11 cellular contexts compared by ENCODE assay signal in the genomic region with DNA sequence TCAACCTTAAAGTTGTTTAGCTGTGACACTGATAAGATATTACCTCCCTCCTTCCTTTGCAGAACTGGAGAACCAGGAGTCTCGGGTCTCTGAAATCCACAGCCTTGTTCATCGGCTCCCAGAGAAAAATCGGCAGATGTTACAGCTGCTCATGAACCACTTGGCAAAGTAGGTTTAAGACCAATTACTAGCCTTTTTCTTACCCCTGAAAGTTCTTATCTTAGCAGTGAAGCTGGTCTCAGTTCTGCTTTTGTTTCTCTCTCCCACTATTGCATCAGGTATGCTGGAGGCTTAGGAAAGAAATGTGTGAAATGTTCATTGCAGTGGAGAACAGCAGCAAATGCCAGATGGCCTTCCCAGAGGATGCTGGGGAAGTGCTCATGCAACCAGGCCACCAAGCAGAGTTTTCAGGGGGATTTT.
A peak's percentile ranks its signal among the peaks of the same experiment; 100 is the strongest.
DNase-seq lines count a peak whose midpoint lies in the region; ATAC-seq and TF ChIP-seq lines count a peak whose summit lies in the region.
"Had no signal": no experiment of that assay in that cellular context is flagged by ENCODE, and none has a peak within 500 bp of the region (broad histone marks: within the 10 kb centered on the region; RNA-seq: fewer than 3 reads in every experiment).

No MANE protein-coding gene starts in this region.

- H3K4me1 Mint-ChIP-seq in dendritic cell treated with granulocyte-macrophage colony-stimulating factor and Interleukin-4, amounts not matched to agents 40 ng/mL and 50 ng/mL, for 4 days (ENCODE audit: low read depth): peaks cover 92% of the 10 kb centered on the region
- peaks cover 38% of the 10 kb centered on the region for H3K4me1 Mint-ChIP-seq in type B pancreatic cell (ENCODE audit: unreplicated experiment)

- peak; percentile 58 for ATAC-seq in GM18502 (IDR thresholded peaks at IDR 0.05; ENCODE audit: poor library complexity, unreplicated experiment)
- ATAC-seq in GM21515 (IDR thresholded peaks at IDR 0.05; ENCODE audit: unreplicated experiment): peak; percentile 59
- peak; percentile 34 for ATAC-seq in HG03469 (IDR thresholded peaks at IDR 0.05; ENCODE audit: unreplicated experiment)
- ATAC-seq in SK-N-SH treated with all-trans-retinoic acid at 6 μM for 48 hours: no peak
- no peak for ATAC-seq in esophagus mucosa

- no peak overlapping the region for H3K4me3 Mint-ChIP-seq in dendritic cell treated with granulocyte-macrophage colony-stimulating factor and Interleukin-4, amounts not matched to agents 40 ng/mL and 50 ng/mL, for 4 days
- no peak overlapping the region for H3K4me3 Mint-ChIP-seq in type B pancreatic cell

- no peak overlapping the region for H3K27ac ChIP-seq in adrenal gland

- WGBS in adrenal gland, 4 donors: 77 to 96% (median 89%) methylated on average over 3 of the region's 3 CpGs

- H3K36me3 ChIP-seq in adrenal gland (replicated peaks in 1 of 2): no peaks in the 10 kb centered on the region

- intact Hi-C loops in dendritic cell treated with granulocyte-macrophage colony-stimulating factor and Interleukin-4, amounts not matched to agents 40 ng/mL and 50 ng/mL, for 4 days (cut with micrococcal nuclease): no loop called here
- intact Hi-C loops in adrenal gland (cut with DNase I): no loop called here

- peak overlapping the region; percentile 69 for H3K27ac Mint-ChIP-seq in dendritic cell treated with granulocyte-macrophage colony-stimulating factor and Interleukin-4, amounts not matched to agents 40 ng/mL and 50 ng/mL, for 4 days
- H3K27ac Mint-ChIP-seq in type B pancreatic cell: no peak overlapping the region

- H3K4me1 ChIP-seq in adrenal gland (replicated peaks in 1 of 2): no peaks in the 10 kb centered on the region

- peaks cover 76% of the 10 kb centered on the region for H3K36me3 Mint-ChIP-seq in dendritic cell treated with granulocyte-macrophage colony-stimulating factor and Interleukin-4, amounts not matched to agents 40 ng/mL and 50 ng/mL, for 4 days (ENCODE audit: low read depth)
- peaks cover 8% of the 10 kb centered on the region for H3K36me3 Mint-ChIP-seq in type B pancreatic cell

- no peak for DNase-seq in type B pancreatic cell (ENCODE audit: extremely low spot score, unreplicated experiment)
- no peak for DNase-seq in adrenal gland
- DNase-seq: activated T-cell treated with anti-CD3 and anti-CD28 coated beads, Interleukin-2, amount 50 U/mL, for 48 hours; glutamatergic neuron; NCI-H774 had no signal

- H3K27me3 ChIP-seq in adrenal gland: no peaks in the 10 kb centered on the region

- no peak for TF ChIP-seq POLR2A in adrenal gland (IDR thresholded peaks at IDR 0.05)

- no peaks in the 10 kb centered on the region for H3K9me3 ChIP-seq in adrenal gland (replicated peaks in 1 of 3)

- H3K4me3 ChIP-seq in adrenal gland: no peak overlapping the region

- no peaks in the 10 kb centered on the region for H3K27me3 Mint-ChIP-seq in dendritic cell treated with granulocyte-macrophage colony-stimulating factor and Interleukin-4, amounts not matched to agents 40 ng/mL and 50 ng/mL, for 4 days
- H3K27me3 Mint-ChIP-seq in type B pancreatic cell: no peaks in the 10 kb centered on the region

- no peaks in the 10 kb centered on the region for H3K9me3 Mint-ChIP-seq in dendritic cell treated with granulocyte-macrophage colony-stimulating factor and Interleukin-4, amounts not matched to agents 40 ng/mL and 50 ng/mL, for 4 days
- H3K9me3 Mint-ChIP-seq in type B pancreatic cell: peaks cover 4% of the 10 kb centered on the region

- no peak for TF ChIP-seq CTCF in type B pancreatic cell (conservative IDR thresholded peaks at IDR 0.05)
- no peak for TF ChIP-seq CTCF in adrenal gland (IDR thresholded peaks at IDR 0.05)

TF ChIP-seq in SK-N-SH treated with all-trans-retinoic acid at 6 μM for 48 hours, 23 proteins besides CTCF, POLR2A, EP300 and RAD21:
- no peak for TF ChIP-seq ISL1 (CRISPR knock-in tag; IDR thresholded peaks at IDR 0.05)
- TF ChIP-seq ARNTL (CRISPR knock-in tag; IDR thresholded peaks at IDR 0.05; ENCODE audit: borderline replicate concordance, low read depth): no peak
- no peak for TF ChIP-seq GLIS3 (CRISPR knock-in tag; IDR thresholded peaks at IDR 0.05)
- TF ChIP-seq POU6F1 (CRISPR knock-in tag; IDR thresholded peaks at IDR 0.05; ENCODE audit: borderline replicate concordance, low read depth): no peak
- TF ChIP-seq ZC3H10 (CRISPR knock-in tag; IDR thresholded peaks at IDR 0.05): no peak
- no peak for TF ChIP-seq PPARA (CRISPR knock-in tag; IDR thresholded peaks at IDR 0.05; ENCODE audit: borderline replicate concordance)
- no peak for TF ChIP-seq TCF4 (CRISPR knock-in tag; IDR thresholded peaks at IDR 0.05; ENCODE audit: borderline replicate concordance)
- no peak for TF ChIP-seq SNAI2 (CRISPR knock-in tag; IDR thresholded peaks at IDR 0.05)
- TF ChIP-seq, protein P1, sequence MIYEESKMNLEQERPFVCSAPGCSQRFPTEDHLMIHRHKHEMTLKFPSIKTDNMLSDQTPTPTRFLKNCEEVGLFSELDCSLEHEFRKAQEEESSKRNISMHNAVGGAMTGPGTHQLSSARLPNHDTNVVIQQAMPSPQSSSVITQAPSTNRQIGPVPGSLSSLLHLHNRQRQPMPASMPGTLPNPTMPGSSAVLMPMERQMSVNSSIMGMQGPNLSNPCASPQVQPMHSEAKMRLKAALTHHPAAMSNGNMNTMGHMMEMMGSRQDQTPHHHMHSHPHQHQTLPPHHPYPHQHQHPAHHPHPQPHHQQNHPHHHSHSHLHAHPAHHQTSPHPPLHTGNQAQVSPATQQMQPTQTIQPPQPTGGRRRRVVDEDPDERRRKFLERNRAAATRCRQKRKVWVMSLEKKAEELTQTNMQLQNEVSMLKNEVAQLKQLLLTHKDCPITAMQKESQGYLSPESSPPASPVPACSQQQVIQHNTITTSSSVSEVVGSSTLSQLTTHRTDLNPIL (CRISPR knock-in tag; IDR thresholded peaks at IDR 0.05; ENCODE audit: low read depth): no peak
- TF ChIP-seq ZNF70 (CRISPR knock-in tag; IDR thresholded peaks at IDR 0.05): no peak
- TF ChIP-seq ZFP30 (CRISPR knock-in tag; IDR thresholded peaks at IDR 0.05): no peak
- no peak for TF ChIP-seq CSRNP3 (CRISPR knock-in tag; IDR thresholded peaks at IDR 0.05)
- no peak for TF ChIP-seq OSR1 (CRISPR knock-in tag; IDR thresholded peaks at IDR 0.05)
- TF ChIP-seq ZNF8 (CRISPR knock-in tag; IDR thresholded peaks at IDR 0.05): no peak
- TF ChIP-seq ZNF565 (CRISPR knock-in tag; conservative IDR thresholded peaks at IDR 0.05; ENCODE audit: low read depth): no peak

Comparison
In these comparisons a context has a peak if more than half of its experiments do, and no peak if none do; other contexts are left out.
1. ATAC-seq: peak in GM18502 (single experiment), GM21515 (single experiment) and HG03469 (single experiment); none in SK-N-SH treated with all-trans-retinoic acid at 6 μM for 48 hours (single experiment) and esophagus mucosa (single experiment).